Comparison of ENCODE assay signal across 8 cellular contexts in genomic region chr5:76716456-76717157, GRCh38. TPM values are rescaled to one million over a fixed set of nuclear protein-coding genes. Genes with fewer than 3 reads are reported as not detected.
DNase-seq lines count a peak whose midpoint lies in the region; ATAC-seq and TF ChIP-seq lines count a peak whose summit lies in the region.

No MANE protein-coding gene starts in this region.

- H3F3A ChIP-seq in OCI-LY1 (ENCODE audit: insufficient read depth, low read length), result no peaks in the 10 kb centered on the region

- CTCF ChIA-PET in mammary epithelial cell (lab: Charles Lee; ENCODE audit: low non-redundant PET), result no interaction called here

- H4K20me1 ChIP-seq in DND-41 (ENCODE audit: insufficient read depth, low read length) (peaks cover 6% of the 10 kb centered on the region), OCI-LY1 (ENCODE audit: insufficient read depth, low read length) (no peaks in the 10 kb centered on the region), mammary epithelial cell (ENCODE audit: insufficient read depth, low read length) (no peaks in the 10 kb centered on the region)

- peak overlapping the region; percentile 95 for H4K8ac ChIP-seq in mesenchymal stem cell (ENCODE audit: low read length)

- BruUV-seq in mammary epithelial cell (replicated peaks; lab: Mats Ljungman, UMichigan), result TSS peak; percentile 18

- peak overlapping the region; percentile 100 for H3K18ac ChIP-seq in mesenchymal stem cell (ENCODE audit: low read depth in 1 of 2, low read length in 2 of 2)

- H3K27me3 ChIP-seq in DND-41 (ENCODE audit: insufficient read depth, low read length, poor library complexity) (peaks cover 59% of the 10 kb centered on the region), OCI-LY1 (ENCODE audit: insufficient read depth, low read length) (no peaks in the 10 kb centered on the region), mammary epithelial cell (ENCODE audit: insufficient read depth, low read length) (no peaks in the 10 kb centered on the region), mesenchymal stem cell (ENCODE audit: control insufficient read depth in 1 of 2, insufficient read depth in 1 of 2, low read length in 2 of 2) (no peaks in the 10 kb centered on the region), aorta (ENCODE audit: control insufficient read depth in 1 of 2, insufficient read depth in 2 of 2, low read length in 1 of 2) (no peaks in the 10 kb centered on the region)

- 21% methylated on average over 17 of the region's 29 CpGs for WGBS in mammary epithelial cell (ENCODE audit: low coverage, missing lambda C conversion rate)
- WGBS in mesenchymal stem cell, result 3% methylated on average over 25 of the region's 29 CpGs
- 5 to 7% methylated on average over 29 of the region's 29 CpGs for WGBS in aorta, 2 donors

- H3K4me1 ChIP-seq in DND-41 (ENCODE audit: insufficient read depth, low read length), result peaks cover 25% of the 10 kb centered on the region
- H3K4me1 ChIP-seq in OCI-LY1 (ENCODE audit: insufficient read depth, low read length, severe bottlenecking), result no peaks in the 10 kb centered on the region
- peaks cover 20% of the 10 kb centered on the region for H3K4me1 ChIP-seq in mammary epithelial cell (ENCODE audit: insufficient read depth, low read length)
- peaks cover 14% of the 10 kb centered on the region for H3K4me1 ChIP-seq in mesenchymal stem cell (ENCODE audit: control insufficient read depth, insufficient read depth, low read depth, low read length)
- H3K4me1 ChIP-seq in aorta (ENCODE audit: control insufficient read depth in 1 of 2, insufficient read depth in 2 of 2, low read length in 2 of 2), result no peaks in the 10 kb centered on the region

- H3K23ac ChIP-seq in mesenchymal stem cell (ENCODE audit: low read length in 2 of 2), result peak overlapping the region in 1 of 2 experiments; percentile 100

- H3K14ac ChIP-seq in mesenchymal stem cell (ENCODE audit: low read length in 2 of 2), result peak overlapping the region; percentile 94 to 100

- peak overlapping the region; percentile 59 for H3K4me2 ChIP-seq in DND-41 (ENCODE audit: insufficient read depth, low read length)
- peak overlapping the region; percentile 75 for H3K4me2 ChIP-seq in OCI-LY1 (ENCODE audit: low read length)
- H3K4me2 ChIP-seq in mammary epithelial cell (ENCODE audit: insufficient read depth, low read depth, low read length), result peak overlapping the region; percentile 99
- H3K4me2 ChIP-seq in mesenchymal stem cell (ENCODE audit: low read length, poor library complexity, severe bottlenecking), result peak overlapping the region; percentile 53

- dilution Hi-C loops in mammary epithelial cell (cut with HindIII; ENCODE audit: low sequenced_read_pairs), result no loop called here

- in situ Hi-C loops in mammary epithelial cell (cut with MboI; ENCODE audit: low sequenced_read_pairs in 2 of 2), result loop anchor here in 1 of 2 donors (10.0 kb wide), 1 partner anchor 48 kb away; no protein-coding TSS in a partner anchor

- H3K9me3 ChIP-seq in DND-41 (ENCODE audit: insufficient read depth, low read length, severe bottlenecking) (no peaks in the 10 kb centered on the region), OCI-LY1 (ENCODE audit: low read length) (no peaks in the 10 kb centered on the region), mammary epithelial cell (replicated peaks; ENCODE audit: insufficient read depth, low read length) (no peaks in the 10 kb centered on the region), mesenchymal stem cell (ENCODE audit: control insufficient read depth, low read length) (no peaks in the 10 kb centered on the region), aorta (ENCODE audit: control insufficient read depth, low read length) (no peaks in the 10 kb centered on the region)

- peak overlapping the region; percentile 94 for H2BK15ac ChIP-seq in mesenchymal stem cell (ENCODE audit: low read depth, poor library complexity, severe bottlenecking)

- intact Hi-C loops in mammary epithelial cell (cut with micrococcal nuclease), result loop anchor here (1.0 to 2.0 kb wide), 4 partner anchors 46 to 115 kb away; no protein-coding TSS in a partner anchor
- intact Hi-C loops in aorta (cut with DNase I), result no loop called here

- H2AK5ac ChIP-seq in mesenchymal stem cell (ENCODE audit: low read length, severe bottlenecking), result peak overlapping the region; percentile 87

- no peak for TF ChIP-seq CTCF in DND-41 (IDR thresholded peaks at IDR 0.05; ENCODE audit: borderline replicate concordance, extremely low read depth, low read length, poor library complexity, severe bottlenecking)
- TF ChIP-seq CTCF in OCI-LY1 (IDR thresholded peaks at IDR 0.05; ENCODE audit: low read length), result no peak
- TF ChIP-seq CTCF in mammary epithelial cell (conservative IDR thresholded peaks at IDR 0.05 in 1 of 2, IDR thresholded peaks at IDR 0.05 in 1 of 2; ENCODE audit: extremely low read depth in 1 of 2, insufficient read depth in 1 of 2, low read depth in 1 of 2, low read length in 2 of 2), result no peak

- no peak overlapping the region for H3K9ac ChIP-seq in DND-41 (ENCODE audit: low read depth, low read length)
- no peak overlapping the region for H3K9ac ChIP-seq in OCI-LY1 (ENCODE audit: low read length)
- peak overlapping the region; percentile 82 for H3K9ac ChIP-seq in mammary epithelial cell (ENCODE audit: insufficient read depth, low read length)
- peak overlapping the region; percentile 91 for H3K9ac ChIP-seq in mesenchymal stem cell (ENCODE audit: low read length)

- H2BK12ac ChIP-seq in mesenchymal stem cell (ENCODE audit: low read length in 2 of 2), result peak overlapping the region; percentile 89 to 93

- H2BK120ac ChIP-seq in mesenchymal stem cell (ENCODE audit: low read depth, low read length), result peak overlapping the region; percentile 96

- H3K4me3 ChIP-seq in DND-41 (ENCODE audit: low read depth in 1 of 2, low read length in 2 of 2) (0 out of 4 replicates have a peak overlapping the region, but pooled peaks of 1 of the 2 experiments have one; percentile 50), OCI-LY1 (ENCODE audit: low read depth, low read length, poor library complexity, severe bottlenecking) (peak overlapping the region; percentile 56), mammary epithelial cell (replicated peaks in 1 of 3; ENCODE audit: insufficient read depth in 1 of 3, low read depth in 2 of 3, low read length in 3 of 3) (peak overlapping the region; percentile 83 to 95 (median 92)), mesenchymal stem cell (ENCODE audit: insufficient read depth in 1 of 2, low read depth in 1 of 2, low read length in 2 of 2) (peak overlapping the region; percentile 89 to 91), aorta (ENCODE audit: low read length in 2 of 2) (peak overlapping the region; percentile 50 to 73)

- H3K36me3 ChIP-seq in DND-41 (ENCODE audit: insufficient read depth, low read length) (no peaks in the 10 kb centered on the region), OCI-LY1 (ENCODE audit: insufficient read depth, low read length) (no peaks in the 10 kb centered on the region), mammary epithelial cell (ENCODE audit: insufficient read depth, low read length) (no peaks in the 10 kb centered on the region), mesenchymal stem cell (ENCODE audit: control insufficient read depth in 1 of 2, insufficient read depth in 2 of 2, low read depth in 1 of 2, low read length in 2 of 2) (peaks cover 0 to 3% of the 10 kb centered on the region in 2 experiments), aorta (ENCODE audit: control insufficient read depth in 1 of 2, insufficient read depth in 2 of 2, low read length in 1 of 2) (no peaks in the 10 kb centered on the region)

- H3K4ac ChIP-seq in mesenchymal stem cell (ENCODE audit: low read depth in 1 of 2, low read length in 2 of 2), result peak overlapping the region; percentile 92 to 100

- no peak for ATAC-seq in DND-41 (ENCODE audit: insufficient read depth, low read depth)
- ATAC-seq in aorta (ENCODE audit: low FRiP score), result no peak
- no peak for ATAC-seq in HG03571 (IDR thresholded peaks at IDR 0.05; ENCODE audit: unreplicated experiment)
- no peak for ATAC-seq in HG02571 (IDR thresholded peaks at IDR 0.05; ENCODE audit: unreplicated experiment)

- H3K27ac ChIP-seq in DND-41 (ENCODE audit: low read length) (no peak overlapping the region), OCI-LY1 (ENCODE audit: low read depth, low read length, poor library complexity, severe bottlenecking) (no peak overlapping the region), mammary epithelial cell (ENCODE audit: insufficient read depth, low read depth, low read length) (peak overlapping the region; percentile 61), mesenchymal stem cell (ENCODE audit: low read length, poor library complexity, severe bottlenecking) (peak overlapping the region; percentile 28), aorta (ENCODE audit: low read depth in 1 of 2, low read length in 2 of 2) (no peak overlapping the region)

- DNase-seq in DND-41, result no peak
- no peak for DNase-seq in mammary epithelial cell
- DNase-seq in mesenchymal stem cell, result peak; percentile 24
- DNase-seq in aorta, result no peak
- no peak for DNase-seq in SIG-M5 (lab: John Stamatoyannopoulos, UW)

- peak overlapping the region; percentile 96 for H4K91ac ChIP-seq in mesenchymal stem cell (ENCODE audit: low read length)

- peaks cover 7% of the 10 kb centered on the region for H3K79me1 ChIP-seq in mesenchymal stem cell (replicated peaks; ENCODE audit: low read length, poor library complexity, severe bottlenecking)

- no peaks in the 10 kb centered on the region for H3K9me2 ChIP-seq in OCI-LY1 (ENCODE audit: low read depth, low read length)

- H3K79me2 ChIP-seq in DND-41 (ENCODE audit: insufficient read depth, low read length) (no peaks in the 10 kb centered on the region), OCI-LY1 (ENCODE audit: insufficient read depth, low read length) (no peaks in the 10 kb centered on the region), mammary epithelial cell (ENCODE audit: insufficient read depth, low read length) (peaks cover 55% of the 10 kb centered on the region)

- H2BK5ac ChIP-seq in mesenchymal stem cell (ENCODE audit: low read depth, low read length, poor library complexity, severe bottlenecking), result peak overlapping the region; percentile 71

- H2AFZ ChIP-seq in DND-41 (ENCODE audit: low read depth, low read length), result no peak overlapping the region
- H2AFZ ChIP-seq in OCI-LY1 (ENCODE audit: low read length), result no peak overlapping the region
- peak overlapping the region; percentile 87 for H2AFZ ChIP-seq in mammary epithelial cell (ENCODE audit: low read depth, low read length)
- H2AFZ ChIP-seq in mesenchymal stem cell (ENCODE audit: low read depth, low read length), result peak overlapping the region; percentile 87

RNA-seq across cellular contexts. Expression of gene F2R, which starts 0.7 kb away (rescaled TPM):
- total RNA-seq in mammary epithelial cell (10 to 100 TPM; 30.7 to 81.4 TPM), aorta (10 to 100 TPM; 17.8 to 22.0 TPM)
- polyA plus RNA-seq in mammary epithelial cell (46.2 TPM), aorta (100 to 1,000 TPM in 1 of 2 donors, 10 to 100 TPM in 1; 22.3 to 185 TPM)
- 47.2 TPM for polyA minus RNA-seq in mammary epithelial cell
- polyA plus RNA-seq in mesenchymal stem cell (2013, experiment 1 of 2), result 368 TPM
- polyA plus RNA-seq in mesenchymal stem cell (2013, experiment 2 of 2), result 390 TPM

Comparison
In these comparisons a context has a peak if more than half of its experiments do, and no peak if none do; other contexts are left out.
1. H2AFZ ChIP-seq: peak in mammary epithelial cell (single experiment) and mesenchymal stem cell (single experiment); none in DND-41 (single experiment) and OCI-LY1 (single experiment).
2. H3K27ac ChIP-seq: peak in mammary epithelial cell (single experiment) and mesenchymal stem cell (single experiment); none in DND-41 (single experiment), OCI-LY1 (single experiment) and aorta (0 of 2).
3. H3K9ac ChIP-seq: peak in mammary epithelial cell (single experiment) and mesenchymal stem cell (single experiment); none in DND-41 (single experiment) and OCI-LY1 (single experiment).
4. Peak in every context shown above with its lines, with median percentiles within 50 percentile points of each other: H3K4me2 ChIP-seq.